Comparison of ENCODE assay signal across 13 cellular contexts in the genomic region with DNA sequence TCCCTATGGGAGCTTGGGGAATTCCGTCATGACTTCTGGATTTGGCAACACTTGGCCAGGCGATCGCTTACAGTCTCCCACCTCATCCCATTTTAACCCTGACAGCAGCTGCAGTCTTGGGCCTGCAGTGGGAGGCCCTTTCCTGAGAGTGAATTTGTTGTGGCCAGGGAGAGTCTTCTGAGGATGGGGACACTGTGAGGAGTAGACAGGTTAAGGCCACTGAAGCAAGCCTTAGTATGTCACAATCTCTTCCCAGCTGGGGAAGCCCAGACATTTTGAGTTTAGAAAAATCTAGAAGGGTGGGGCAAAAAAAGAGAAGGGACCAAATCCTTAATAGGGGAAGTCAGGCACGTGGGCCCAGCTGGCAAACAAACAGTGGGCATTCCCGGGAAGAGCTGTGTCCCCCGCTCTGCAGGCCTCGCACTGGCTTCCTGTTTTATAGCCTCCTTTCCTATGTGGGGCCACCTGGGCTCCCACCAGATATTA.
A peak's percentile ranks its signal among the peaks of the same experiment; 100 is the strongest.
DNase-seq lines count a peak whose midpoint lies in the region; ATAC-seq and TF ChIP-seq lines count a peak whose summit lies in the region.
"Had no signal": no experiment of that assay in that cellular context is flagged by ENCODE, and none has a peak within 500 bp of the region (broad histone marks: within the 10 kb centered on the region; RNA-seq: fewer than 3 reads in every experiment).

No MANE protein-coding gene starts in this region.

- in situ Hi-C loops in KBM-7 (cut with MboI; ENCODE audit: low pct_unique_long_range_greater_than_20kb, low sequenced_read_pairs) = no loop called here

- 78% methylated on average over 7 of the region's 7 CpGs for WGBS in hepatocyte (ENCODE audit: low lambda C conversion rate, missing lambda C conversion rate)
- WGBS in spleen, 5 donors = 35 to 49% (median 43%) methylated on average over 5 to 7 of the region's 7 CpGs

- intact Hi-C loops in breast epithelium (cut with DNase I; ENCODE audit: low total_unique reads) (no loop called here), spleen (cut with DNase I; ENCODE audit: low total_unique reads) (no loop called here)

- H2AFZ ChIP-seq in hepatocyte = no peak overlapping the region

- H3K4me2 ChIP-seq in hepatocyte = no peak overlapping the region

- no peaks in the 10 kb centered on the region for H3K9me2 ChIP-seq in hepatocyte (replicated peaks; ENCODE audit: insufficient read depth)

- no peak overlapping the region for H3K4me3 ChIP-seq in breast epithelium
- H3K4me3 ChIP-seq in hepatocyte = no peak overlapping the region
- H3K4me3 ChIP-seq in spleen = no peak overlapping the region

- TF ChIP-seq CTCF in breast epithelium (IDR thresholded peaks at IDR 0.05) (no peak), hepatocyte (IDR thresholded peaks at IDR 0.05; ENCODE audit: poor library complexity) (no peak), spleen (IDR thresholded peaks at IDR 0.05 in 8 of 11, conservative IDR thresholded peaks at IDR 0.05 in 3 of 11) (no peak)

- H4K20me1 ChIP-seq in hepatocyte (ENCODE audit: insufficient read depth, poor library complexity, severe bottlenecking) = no peaks in the 10 kb centered on the region

- H3K9me3 ChIP-seq in breast epithelium (no peaks in the 10 kb centered on the region), hepatocyte (ENCODE audit: low read depth) (no peaks in the 10 kb centered on the region), spleen (no peaks in the 10 kb centered on the region)
- H3K9me3 ChIP-seq: neutrophil had no signal

- no peak for TF ChIP-seq POLR2A in breast epithelium (IDR thresholded peaks at IDR 0.05)
- no peak for TF ChIP-seq POLR2A in spleen (IDR thresholded peaks at IDR 0.05)

- H3K27me3 Mint-ChIP-seq in stimulated activated memory B cell treated with anti-CD40 and anti-IgM and Interleukin-4, amounts not matched to agents 10 μg/mL and 1 μg/mL and 100 μg/mL, for 72 hours = peaks cover 13% of the 10 kb centered on the region
- H3K27me3 Mint-ChIP-seq: activated B cell treated with CpG ODN at 0.5 μM for 24 hours had no signal

- no peaks in the 10 kb centered on the region for H3K79me2 ChIP-seq in hepatocyte

- H3K36me3 Mint-ChIP-seq in stimulated activated memory B cell treated with anti-CD40 and anti-IgM and Interleukin-4, amounts not matched to agents 10 μg/mL and 1 μg/mL and 100 μg/mL, for 72 hours = no peaks in the 10 kb centered on the region

- peak; percentile 52 for DNase-seq in KBM-7
- no peak for DNase-seq in breast epithelium (ENCODE audit: low spot score in 2 of 2)
- DNase-seq in hepatocyte (ENCODE audit: low spot score) = no peak
- no peak for DNase-seq in spleen
- no peak for DNase-seq in globus pallidus (ENCODE audit: low spot score)
- no peak for DNase-seq in stimulated activated CD8-positive, alpha-beta memory T cell treated with anti-CD3 and anti-CD28 coated beads, Interleukin-4, amount 100 ng/mL, for 48 hours
- DNase-seq: activated B cell treated with CpG ODN at 0.5 μM for 24 hours; activated CD8-positive, alpha-beta memory T cell treated with anti-CD3 and anti-CD28 coated beads, Interleukin-2, amount 50 U/mL, for 4 hours; head of caudate nucleus; NCI-H82 had no signal

- peaks cover 0 to 4% of the 10 kb centered on the region in 2 donors for H3K4me1 ChIP-seq in breast epithelium
- peaks cover 9% of the 10 kb centered on the region for H3K4me1 ChIP-seq in hepatocyte (ENCODE audit: insufficient read depth)
- peaks cover 0 to 31% (median 19%) of the 10 kb centered on the region in 6 donors for H3K4me1 ChIP-seq in spleen

- no peak for ATAC-seq in activated CD4-positive, CD25-positive, alpha-beta regulatory T cell treated with anti-CD3 and anti-CD28 coated beads, Interleukin-2, amount 50 U/mL, for 24 hours
- no peak for ATAC-seq in stimulated activated memory B cell treated with anti-CD40 and anti-IgM and Interleukin-4, amounts not matched to agents 10 μg/mL and 1 μg/mL and 100 μg/mL, for 72 hours

- H3K27ac Mint-ChIP-seq in stimulated activated memory B cell treated with anti-CD40 and anti-IgM and Interleukin-4, amounts not matched to agents 10 μg/mL and 1 μg/mL and 100 μg/mL, for 72 hours = no peak overlapping the region
- H3K27ac Mint-ChIP-seq: activated B cell treated with CpG ODN at 0.5 μM for 24 hours had no signal

- H3K4me1 Mint-ChIP-seq in stimulated activated memory B cell treated with anti-CD40 and anti-IgM and Interleukin-4, amounts not matched to agents 10 μg/mL and 1 μg/mL and 100 μg/mL, for 72 hours = peaks cover 9% of the 10 kb centered on the region
- H3K4me1 Mint-ChIP-seq: activated B cell treated with CpG ODN at 0.5 μM for 24 hours had no signal

- H3K27me3 ChIP-seq in breast epithelium (no peaks in the 10 kb centered on the region), hepatocyte (no peaks in the 10 kb centered on the region), spleen (replicated peaks in 1 of 7) (no peaks in the 10 kb centered on the region)
- H3K27me3 ChIP-seq: neutrophil had no signal

- H3K27ac ChIP-seq in breast epithelium (peak overlapping the region; percentile 78 to 90), hepatocyte (peak overlapping the region; percentile 65), spleen (peak overlapping the region in 7 of 8 donors; percentile 47 to 69 (median 51))
- H3K27ac ChIP-seq: neutrophil had no signal

- H3K36me3 ChIP-seq in breast epithelium = no peaks in the 10 kb centered on the region
- H3K36me3 ChIP-seq in hepatocyte (replicated peaks; ENCODE audit: insufficient read depth, low read depth) = no peaks in the 10 kb centered on the region
- no peaks in the 10 kb centered on the region for H3K36me3 ChIP-seq in spleen
- H3K36me3 ChIP-seq: neutrophil had no signal

- no peak overlapping the region for H3K4me3 Mint-ChIP-seq in stimulated activated memory B cell treated with anti-CD40 and anti-IgM and Interleukin-4, amounts not matched to agents 10 μg/mL and 1 μg/mL and 100 μg/mL, for 72 hours
- H3K4me3 Mint-ChIP-seq: activated B cell treated with CpG ODN at 0.5 μM for 24 hours had no signal

- no peaks in the 10 kb centered on the region for H3K9me3 Mint-ChIP-seq in stimulated activated memory B cell treated with anti-CD40 and anti-IgM and Interleukin-4, amounts not matched to agents 10 μg/mL and 1 μg/mL and 100 μg/mL, for 72 hours
- H3K9me3 Mint-ChIP-seq: activated B cell treated with CpG ODN at 0.5 μM for 24 hours had no signal
